In genomic region chr21:43884861-43885370, GRCh38 we compare ENCODE assay signal across 1 cellular context.
TF ChIP-seq lines count a peak whose summit lies in the region.

No MANE protein-coding gene starts in this region.

TF ChIP-seq in HCT116, 20 proteins besides CTCF, POLR2A, EP300 and RAD21 (continued from another document):
- TF ChIP-seq REST (IDR thresholded peaks at IDR 0.05; ENCODE audit: low read depth), result no peak
